ENCODE assay signal across 8 cellular contexts in the genomic region with DNA sequence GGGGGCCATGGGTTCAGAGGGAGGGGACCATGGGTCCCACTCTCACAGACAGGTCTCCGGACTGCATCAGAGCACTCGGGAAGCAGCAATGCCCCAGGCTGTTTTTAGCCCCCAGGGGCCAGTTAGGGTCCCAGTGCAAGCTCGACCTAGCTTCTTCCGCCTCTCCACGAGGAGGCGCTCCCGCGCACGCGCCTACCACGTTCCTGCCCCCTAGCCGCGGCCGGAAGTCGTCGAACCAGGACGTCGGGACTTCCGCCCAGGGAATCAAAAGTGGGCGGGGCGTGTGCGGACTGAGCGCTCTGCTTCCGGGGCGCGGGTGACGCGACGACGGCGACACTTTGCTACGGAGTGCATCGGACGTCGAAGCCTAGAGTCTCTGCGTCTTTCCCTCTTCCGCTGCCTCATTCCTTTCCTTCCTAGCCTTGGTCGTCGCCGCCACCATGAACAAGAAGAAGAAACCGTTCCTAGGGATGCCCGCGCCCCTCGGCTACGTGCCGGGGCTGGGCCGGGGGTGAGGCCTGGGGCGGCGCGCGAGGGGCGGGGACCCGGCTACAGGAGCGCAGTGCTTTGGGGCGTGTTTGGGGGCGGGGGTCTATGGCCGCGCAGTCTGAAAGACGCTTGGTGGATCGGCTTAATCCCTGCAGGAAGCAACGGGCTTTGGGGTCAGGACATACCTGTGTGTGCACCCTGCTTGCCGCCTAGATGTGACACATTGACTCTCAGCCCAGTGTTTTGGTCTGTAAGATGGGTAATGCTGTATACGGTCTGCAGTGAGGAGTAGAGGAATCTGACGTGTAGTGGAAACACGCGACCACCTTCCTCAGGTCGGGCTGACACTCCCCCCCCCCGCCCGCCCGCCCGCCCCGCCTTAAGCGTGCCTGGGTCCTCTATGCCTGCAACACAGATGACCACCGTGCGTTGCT. TPM values are rescaled to one million over a fixed set of nuclear protein-coding genes. Genes with fewer than 3 reads are reported as not detected.
DNase-seq lines count a peak whose midpoint lies in the region; ATAC-seq and TF ChIP-seq lines count a peak whose summit lies in the region.

Gene PRPF6, plus strand, starts transcription at position 327 of the 923 bp plus-strand sequence. Its CDS starts 114 bp downstream, at position 441.

- intact Hi-C loops in CD14-positive monocyte (cut with micrococcal nuclease): loop anchor here (1.0 to 10.0 kb wide), 6 partner anchors 25 to 1836 kb away; partner anchors contain the start of genes TCEA2 (in 2 of the 2), PSMA7 (in 1 of the 2), PTK6 (in 1 of the 2) and SS18L1 (in 1 of the 2)
- intact Hi-C loops in dorsolateral prefrontal cortex (cut with DNase I): loop anchor here in 1 of 2 donors (1.0 to 5.0 kb wide), 2 partner anchors 24 to 81 kb away; partner anchors contain the start of gene TCEA2
- intact Hi-C loops in right lobe of liver (cut with DNase I): no loop called here

- peak within 1 kb of the TSS; percentile 83 to 92 for H3K4me3 Mint-ChIP-seq in CD14-positive monocyte

- H3K4me3 ChIP-seq in dorsolateral prefrontal cortex (peak within 1 kb of the TSS; percentile 73 to 100 (median 98)), right lobe of liver (peak within 1 kb of the TSS; percentile 91 to 99 (median 99))

- H3K9me3 Mint-ChIP-seq in CD14-positive monocyte: peaks cover 0 to 2% (median 0%) of the 10 kb centered on the region in 7 donors

- ATAC-seq in GM19351 (IDR thresholded peaks at IDR 0.05; ENCODE audit: unreplicated experiment) (peak; percentile 54), HG03565 (IDR thresholded peaks at IDR 0.05; ENCODE audit: unreplicated experiment) (peak; percentile 38), right lobe of liver (peak; percentile 87 to 92 (median 88))

- peaks cover 0 to 27% (median 6%) of the 10 kb centered on the region in 4 donors for H3K36me3 ChIP-seq in right lobe of liver

- no peaks in the 10 kb centered on the region for H3K9me3 ChIP-seq in right lobe of liver

- peaks cover 40% of the 10 kb centered on the region for H3K4me1 Mint-ChIP-seq in CD14-positive monocyte

- peak; percentile 61 for TF ChIP-seq POLR2A in right lobe of liver (IDR thresholded peaks at IDR 0.05)

- peaks cover 0 to 17% (median 0%) of the 10 kb centered on the region in 45 donors for H3K27me3 ChIP-seq in dorsolateral prefrontal cortex
- no peaks in the 10 kb centered on the region for H3K27me3 ChIP-seq in right lobe of liver

- 0% methylated on average over 28 of the region's 75 CpGs for WGBS in right lobe of liver (ENCODE audit: insufficient coverage, low coverage, low lambda C conversion rate, missing lambda C conversion rate)

- TF ChIP-seq CTCF in CD14-positive monocyte (IDR thresholded peaks at IDR 0.05) (peak; percentile 86), dorsolateral prefrontal cortex (IDR thresholded peaks at IDR 0.05 in 54 of 56, conservative IDR thresholded peaks at IDR 0.05 in 2 of 56; ENCODE audit: low read depth in 1 of 56, partially characterized antibody in 56 of 56) (peak; percentile 73 to 99 (median 96)), right lobe of liver (IDR thresholded peaks at IDR 0.05) (peak; percentile 71 to 93 (median 84))

- peaks cover 0 to 23% (median 12%) of the 10 kb centered on the region in 4 donors for H3K4me1 ChIP-seq in right lobe of liver

- H3K27me3 Mint-ChIP-seq in CD14-positive monocyte (ENCODE audit: low read depth in 3 of 3): peaks cover 3 to 11% (median 10%) of the 10 kb centered on the region in 3 donors

- H3K27ac ChIP-seq in dorsolateral prefrontal cortex: peak within 1 kb of the TSS in 55 of 59 donors; percentile 10 to 88 (median 73)
- H3K27ac ChIP-seq in right lobe of liver: peak within 1 kb of the TSS; percentile 45 to 77 (median 65)

- peak; percentile 95 for DNase-seq in CD14-positive monocyte (ENCODE audit: low spot score)
- DNase-seq in NCI-H774 (lab: John Stamatoyannopoulos, UW): peak; percentile 94
- peak; percentile 93 to 96 for DNase-seq in activated CD4-positive, alpha-beta T cell treated with anti-CD3 and anti-CD28 coated beads, Interleukin-2, amount 50 U/mL, for 48 hours
- peak; percentile 92 to 96 (median 94) for DNase-seq in dorsolateral prefrontal cortex
- DNase-seq in right lobe of liver: peak; percentile 96
- peak; percentile 93 to 96 for DNase-seq in stimulated activated CD4-positive, alpha-beta T cell treated with anti-CD3 and anti-CD28 coated beads, Interleukin-4, amount 100 ng/mL, for 4 hours

- peaks cover 34 to 35% of the 10 kb centered on the region in 2 donors for H3K36me3 Mint-ChIP-seq in CD14-positive monocyte

- H3K27ac Mint-ChIP-seq in CD14-positive monocyte: peak within 1 kb of the TSS; percentile 82 to 95 (median 91)

RNA-seq across cellular contexts. Expression of gene PRPF6, which starts in this region (rescaled TPM):
- polyA plus RNA-seq in CD14-positive monocyte: 10 to 100 TPM; 34.5 to 47.7 TPM
- total RNA-seq in dorsolateral prefrontal cortex: 10 to 100 TPM; 41.9 to 83.8 (median 68.3) TPM
- 10 to 100 TPM; 21.7 to 28.9 (median 24.4) TPM for total RNA-seq in right lobe of liver

Comparison
In these comparisons a context has a peak if more than half of its experiments do, and no peak if none do; other contexts are left out.
1. Peak in every context shown above with its lines: DNase-seq, ATAC-seq, H3K4me3 ChIP-seq and H3K27ac ChIP-seq.
2. ATAC-seq: peak in every context shown above with its lines; median percentile 88 in right lobe of liver; 54 in GM19351; 38 in HG03565.
3. intact Hi-C loops: an anchor here in CD14-positive monocyte (1.0 to 10.0 kb wide); none called in right lobe of liver.